21 cellular contexts compared by ENCODE assay signal in the genomic region with DNA sequence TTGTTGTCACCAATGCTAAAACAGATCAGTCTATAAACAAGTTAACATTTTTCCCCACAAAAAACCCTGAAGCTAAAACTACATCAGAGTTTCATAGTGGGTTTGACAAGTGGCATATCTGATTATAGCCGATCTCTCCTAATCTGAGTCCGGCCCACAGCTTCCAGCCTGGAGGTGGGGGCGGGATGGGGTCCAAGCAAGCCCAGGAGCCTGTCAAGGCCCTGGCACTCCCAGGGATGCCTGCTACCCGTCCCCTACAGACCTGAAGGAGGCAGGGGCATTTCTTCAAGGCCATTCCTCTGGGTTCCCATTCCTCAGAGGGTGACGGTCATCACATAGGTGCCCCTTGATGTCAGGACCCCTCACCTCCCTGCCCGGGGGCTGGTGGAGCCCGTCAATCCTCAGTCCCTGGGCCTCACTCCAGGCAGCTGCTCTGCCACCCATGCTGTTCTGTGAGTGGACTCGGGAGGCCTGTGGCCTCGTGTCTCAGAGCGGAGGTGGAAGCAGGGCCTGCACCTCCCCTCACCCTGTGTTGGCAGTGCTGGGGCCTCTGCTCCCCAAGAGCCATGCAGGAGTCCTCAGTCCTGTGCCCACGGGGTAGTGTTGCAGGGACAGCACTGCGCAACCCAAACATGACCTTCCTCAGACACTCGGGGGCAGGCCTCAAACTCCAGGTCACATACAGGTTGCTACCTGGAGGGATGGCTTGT.
"Had no signal": no experiment of that assay in that cellular context is flagged by ENCODE, and none has a peak within 500 bp of the region (broad histone marks: within the 10 kb centered on the region; RNA-seq: fewer than 3 reads in every experiment).

No MANE protein-coding gene starts in this region.

- H3K4me3 ChIP-seq: dorsolateral prefrontal cortex, heart left ventricle, lower lobe of right lung, right lobe of liver, tibial artery, upper lobe of left lung, uterus had no signal

- H3K27me3 Mint-ChIP-seq: memory B cell; stimulated activated naive CD8-positive, alpha-beta T cell treated with anti-CD3 and anti-CD28 coated beads, Interleukin-15, Interleukin-2, amounts not matched to agents 100 ng/mL and 50 ng/mL, for 24 hours had no signal

- H3K36me3 Mint-ChIP-seq: memory B cell; stimulated activated memory B cell treated with anti-CD40 and anti-IgM and Interleukin-4, amounts not matched to agents 10 μg/mL and 1 μg/mL and 100 μg/mL, for 72 hours had no signal

- H3K9me3 ChIP-seq: heart left ventricle, lower lobe of right lung, neutrophil, right lobe of liver, tibial artery, upper lobe of left lung, uterus had no signal

- ATAC-seq: heart left ventricle; left lobe of liver; lower lobe of right lung; right lobe of liver; stimulated activated memory B cell treated with anti-CD40 and anti-IgM and Interleukin-4, amounts not matched to agents 10 μg/mL and 1 μg/mL and 100 μg/mL, for 72 hours had no signal

- H3K27ac Mint-ChIP-seq: memory B cell; mesothelial cell of epicardium; nephron; stimulated activated memory B cell treated with anti-CD40 and anti-IgM and Interleukin-4, amounts not matched to agents 10 μg/mL and 1 μg/mL and 100 μg/mL, for 72 hours; stimulated activated naive CD8-positive, alpha-beta T cell treated with anti-CD3 and anti-CD28 coated beads, Interleukin-15, Interleukin-2, amounts not matched to agents 100 ng/mL and 50 ng/mL, for 24 hours had no signal

- H3K36me3 ChIP-seq: heart left ventricle, lower lobe of right lung, neutrophil, right lobe of liver, tibial artery, upper lobe of left lung, uterus had no signal

- H3K4me1 ChIP-seq: lower lobe of right lung, right lobe of liver, tibial artery, upper lobe of left lung, uterus had no signal

- DNase-seq: cortex of kidney; effector CD8-positive, alpha-beta T cell; foreskin melanocyte; hypothalamus; stimulated activated CD4-positive, alpha-beta T cell treated with anti-CD3 and anti-CD28 coated beads, Interleukin-15, amount 100 ng/mL, for 24 hours; stimulated activated CD4-positive, alpha-beta T cell treated with anti-CD3 and anti-CD28 coated beads, Interleukin-1b, Interleukin-23, amount 100 ng/mL, for 48 hours; stimulated activated CD4-positive, alpha-beta T cell treated with anti-CD3 and anti-CD28 coated beads, Interleukin-4, amount 100 ng/mL, for 24 hours; tibial artery; uterus had no signal

- H3K4me1 Mint-ChIP-seq: memory B cell; mesothelial cell of epicardium; stimulated activated memory B cell treated with anti-CD40 and anti-IgM and Interleukin-4, amounts not matched to agents 10 μg/mL and 1 μg/mL and 100 μg/mL, for 72 hours had no signal

- H3K27ac ChIP-seq: heart left ventricle, lower lobe of right lung, neutrophil, right lobe of liver, tibial artery, upper lobe of left lung, uterus had no signal

- H3K4me3 Mint-ChIP-seq: memory B cell; mesothelial cell of epicardium; nephron; stimulated activated memory B cell treated with anti-CD40 and anti-IgM and Interleukin-4, amounts not matched to agents 10 μg/mL and 1 μg/mL and 100 μg/mL, for 72 hours; stimulated activated naive CD8-positive, alpha-beta T cell treated with anti-CD3 and anti-CD28 coated beads, Interleukin-15, Interleukin-2, amounts not matched to agents 100 ng/mL and 50 ng/mL, for 24 hours had no signal

- H3K27me3 ChIP-seq: dorsolateral prefrontal cortex, heart left ventricle, right lobe of liver, upper lobe of left lung, uterus had no signal

- H3K9me3 Mint-ChIP-seq: memory B cell; nephron; stimulated activated memory B cell treated with anti-CD40 and anti-IgM and Interleukin-4, amounts not matched to agents 10 μg/mL and 1 μg/mL and 100 μg/mL, for 72 hours had no signal
